21 cellular contexts compared by ENCODE assay signal in the genomic region with DNA sequence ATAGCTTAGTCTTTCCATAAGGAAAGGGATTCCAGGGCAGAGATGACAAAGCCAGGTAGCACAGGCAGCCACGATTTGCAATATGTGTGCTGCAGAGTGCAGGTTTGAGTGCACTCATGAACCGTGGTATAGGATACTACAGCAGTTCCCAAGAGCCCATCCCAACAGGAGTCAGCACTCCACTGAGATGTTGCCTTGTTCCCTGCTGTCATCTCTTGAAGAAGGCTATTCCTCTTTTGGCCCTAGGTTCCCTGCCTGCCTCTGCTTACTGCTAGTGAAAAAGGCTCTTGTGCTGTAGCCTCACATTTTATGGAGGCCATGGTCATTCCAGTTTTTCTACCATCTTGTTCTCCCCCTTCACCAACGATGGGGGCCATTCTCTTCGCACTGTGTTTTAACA. TPM values are rescaled to one million over a fixed set of nuclear protein-coding genes. Genes with fewer than 3 reads are reported as not detected.
DNase-seq lines count a peak whose midpoint lies in the region; ATAC-seq, FAIRE-seq and TF ChIP-seq lines count a peak whose summit lies in the region.
"Had no signal": no experiment of that assay in that cellular context is flagged by ENCODE, and none has a peak within 500 bp of the region (broad histone marks: within the 10 kb centered on the region; RNA-seq: fewer than 3 reads in every experiment).

No MANE protein-coding gene starts in this region.

- H3K9ac ChIP-seq in H1 (replicated peaks in 1 of 4; ENCODE audit: extremely low read depth in 1 of 4, low read depth in 3 of 4, low read length in 3 of 4): no peak overlapping the region

- H3K23me2 ChIP-seq in H1 (ENCODE audit: low read depth, low read length): no peaks in the 10 kb centered on the region

- H3K79me1 ChIP-seq in H1 (ENCODE audit: low read depth, low read length): peaks cover 8% of the 10 kb centered on the region

- no peak for DNase-seq in activated T-cell treated with anti-CD3 and anti-CD28 coated beads, Interleukin-2, amount 50 U/mL, for 24 hours
- no peak for DNase-seq in activated T-cell treated with anti-CD3 and anti-CD28 coated beads, Interleukin-2, amount 50 U/mL, for 72 hours
- DNase-seq in HTR-8/SVneo (ENCODE audit: insufficient read length, low spot score): no peak
- no peak for DNase-seq in H1 (ENCODE audit: low read depth in 1 of 2, low spot score in 2 of 2)
- no peak for DNase-seq in stimulated activated effector memory CD8-positive, alpha-beta T cell treated with anti-CD3 and anti-CD28 coated beads, Interleukin-12 subunit alpha, Interleukin-12 subunit beta, amount 100 ng/mL, for 72 hours (ENCODE audit: low spot score in 2 of 2)
- no peak for DNase-seq in RCC 7860 (ENCODE audit: low spot score)
- no peak for DNase-seq in NCI-H1092 (lab: John Stamatoyannopoulos, UW)
- no peak for DNase-seq in activated CD4-positive, alpha-beta T cell treated with anti-CD3 and anti-CD28 coated beads, Interleukin-2, amount 50 U/mL, for 4 hours
- DNase-seq: 8988T; BE2C; Calu3; CD4-positive, alpha-beta memory T cell; NCI-H1105; NCI-H2081; NCI-H2227 treated with DMSO at 0.1 percent for 48 hours; NCI-H510A treated with DMSO at 0.1 percent for 48 hours; NCI-H774; RPMI8226; SIG-M5 had no signal

- H3K4me2 ChIP-seq in H1 (ENCODE audit: insufficient read depth in 1 of 2, low read depth in 2 of 2, low read length in 2 of 2): peak overlapping the region in 1 of 2 experiments; percentile 29; a peak in 1 of 4 replicates

- H3K27me3 ChIP-seq in H1 (replicated peaks in 1 of 4; ENCODE audit: control insufficient read depth in 3 of 4, extremely low read depth in 1 of 4, insufficient read depth in 3 of 4, low read length in 3 of 4): no peaks in the 10 kb centered on the region
- H3K27me3 ChIP-seq: BE2C had no signal

- peaks cover 7 to 8% of the 10 kb centered on the region in 2 experiments for H4K20me1 ChIP-seq in H1 (replicated peaks in 1 of 2; ENCODE audit: control insufficient read depth in 1 of 2, insufficient read depth in 2 of 2, low read length in 2 of 2)

- 87% methylated on average over 4 of the region's 4 CpGs; no CpG with 5 or more reads in 1 of the 2 experiments for WGBS in H1 (ENCODE audit: extremely low coverage in 1 of 2, insufficient coverage in 1 of 2, insufficient read length in 1 of 2, insufficient replicate concordance in 2 of 2, low coverage in 1 of 2, low lambda C conversion rate in 2 of 2, missing lambda C conversion rate in 1 of 2), 2 experiments

- peak overlapping the region; percentile 20 for H3K27ac Mint-ChIP-seq in activated T-cell treated with anti-CD3 and anti-CD28 coated beads, Interleukin-2, amount 50 U/mL, for 24 hours
- H3K27ac Mint-ChIP-seq in activated T-cell treated with anti-CD3 and anti-CD28 coated beads, Interleukin-2, amount 50 U/mL, for 72 hours: no peak overlapping the region
- H3K27ac Mint-ChIP-seq in stimulated activated effector memory CD8-positive, alpha-beta T cell treated with anti-CD3 and anti-CD28 coated beads, Interleukin-12 subunit alpha, Interleukin-12 subunit beta, amount 100 ng/mL, for 72 hours: peak overlapping the region; percentile 16

- H3K4me1 ChIP-seq in H1 (replicated peaks in 1 of 4; ENCODE audit: control insufficient read depth in 3 of 4, insufficient read depth in 4 of 4, low read length in 3 of 4): peaks cover 3 to 16% (median 12%) of the 10 kb centered on the region in 4 experiments; a peak in 5 of 7 replicates
- H3K4me1 ChIP-seq: BE2C had no signal

- no peak for TF ChIP-seq EP300 in H1 (IDR thresholded peaks at IDR 0.05; ENCODE audit: borderline replicate concordance in 1 of 2, low read depth in 2 of 2, low read length in 2 of 2)

- H3K23ac ChIP-seq in H1 (ENCODE audit: insufficient read length): no peak overlapping the region

- CTCF ChIA-PET in H1 (lab: Charles Lee; ENCODE audit: partially characterized antibody): interaction anchor here (0.6 to 1.4 kb wide), 3 partner anchors 9 to 416 kb away, joined by 4 read pairs; no protein-coding TSS in a partner anchor

- no peak overlapping the region for H3K14ac ChIP-seq in H1 (ENCODE audit: insufficient read length)

- no peak for TF ChIP-seq POLR2A in H1 (IDR thresholded peaks at IDR 0.05; ENCODE audit: control extremely low read depth in 1 of 2, low read depth in 2 of 2, low read length in 2 of 2)

- no peaks in the 10 kb centered on the region for H3K9me3 Mint-ChIP-seq in activated T-cell treated with anti-CD3 and anti-CD28 coated beads, Interleukin-2, amount 50 U/mL, for 24 hours
- no peaks in the 10 kb centered on the region for H3K9me3 Mint-ChIP-seq in activated T-cell treated with anti-CD3 and anti-CD28 coated beads, Interleukin-2, amount 50 U/mL, for 72 hours
- H3K9me3 Mint-ChIP-seq in stimulated activated effector memory CD8-positive, alpha-beta T cell treated with anti-CD3 and anti-CD28 coated beads, Interleukin-12 subunit alpha, Interleukin-12 subunit beta, amount 100 ng/mL, for 72 hours: no peaks in the 10 kb centered on the region
- H3K9me3 Mint-ChIP-seq: CD4-positive, alpha-beta memory T cell had no signal

- no peak overlapping the region for H2BK20ac ChIP-seq in H1 (ENCODE audit: low read length)

- peaks cover 0 to 58% of the 10 kb centered on the region in 2 experiments; a peak in 2 of 4 replicates for H3K79me2 ChIP-seq in H1 (ENCODE audit: control insufficient read depth in 1 of 2, insufficient read depth in 2 of 2, low read length in 2 of 2)

- no peak for TF ChIP-seq CTCF in H1 (IDR thresholded peaks at IDR 0.05; ENCODE audit: control extremely low read depth in 1 of 3, insufficient read depth in 1 of 3, low read depth in 1 of 3, low read length in 3 of 3)

- H2AK5ac ChIP-seq in H1 (ENCODE audit: low read depth, low read length): 0 out of 2 replicates have a peak overlapping the region, but pooled peaks have one; percentile 16

- H3K56ac ChIP-seq in H1 (replicated peaks; ENCODE audit: insufficient read length, low read depth, low read length): no peak overlapping the region

- H3K27ac ChIP-seq in H1 (ENCODE audit: low read depth, low read length): no peak overlapping the region

- peaks cover 75% of the 10 kb centered on the region for H3K4me1 Mint-ChIP-seq in activated T-cell treated with anti-CD3 and anti-CD28 coated beads, Interleukin-2, amount 50 U/mL, for 24 hours (ENCODE audit: low read depth)
- peaks cover 44% of the 10 kb centered on the region for H3K4me1 Mint-ChIP-seq in activated T-cell treated with anti-CD3 and anti-CD28 coated beads, Interleukin-2, amount 50 U/mL, for 72 hours (ENCODE audit: low read depth)
- H3K4me1 Mint-ChIP-seq in stimulated activated effector memory CD8-positive, alpha-beta T cell treated with anti-CD3 and anti-CD28 coated beads, Interleukin-12 subunit alpha, Interleukin-12 subunit beta, amount 100 ng/mL, for 72 hours: peaks cover 51% of the 10 kb centered on the region

- no peak overlapping the region for H2AFZ ChIP-seq in H1 (ENCODE audit: low read length)

- no peaks in the 10 kb centered on the region for H3K27me3 Mint-ChIP-seq in activated T-cell treated with anti-CD3 and anti-CD28 coated beads, Interleukin-2, amount 50 U/mL, for 24 hours
- no peaks in the 10 kb centered on the region for H3K27me3 Mint-ChIP-seq in activated T-cell treated with anti-CD3 and anti-CD28 coated beads, Interleukin-2, amount 50 U/mL, for 72 hours (ENCODE audit: low read depth)
- H3K27me3 Mint-ChIP-seq: CD4-positive, alpha-beta memory T cell had no signal

- no peak for TF ChIP-seq RAD21 in H1 (IDR thresholded peaks at IDR 0.05 in 1 of 2, conservative IDR thresholded peaks at IDR 0.05 in 1 of 2; ENCODE audit: low read depth in 2 of 2, low read length in 2 of 2)

- POLR2A ChIA-PET in H1 (lab: Charles Lee; ENCODE audit: partially characterized antibody): interaction anchor here (0.6 to 1.2 kb wide), 4 partner anchors 10 to 40 kb away, joined by 3 read pairs; a partner anchor contains a TSS

- no peak overlapping the region for H3K4ac ChIP-seq in H1 (replicated peaks; ENCODE audit: insufficient read length, low read depth, low read length)

- H3K9me3 ChIP-seq in H1 (ENCODE audit: insufficient read depth in 2 of 2, low read depth in 1 of 2, low read length in 1 of 2): no peaks in the 10 kb centered on the region
- H3K9me3 ChIP-seq: BE2C had no signal

- H3K18ac ChIP-seq in H1 (ENCODE audit: extremely low read depth, low read length): no peak overlapping the region

- H2BK120ac ChIP-seq in H1 (replicated peaks; ENCODE audit: low read depth, low read length): no peak overlapping the region

- H4K5ac ChIP-seq in H1 (ENCODE audit: insufficient read length, low read depth, low read length): no peak overlapping the region

- H3K36me3 ChIP-seq in H1 (ENCODE audit: control insufficient read depth in 2 of 4, insufficient read depth in 4 of 4, low read length in 3 of 4): peaks cover 0 to 10% (median 0%) of the 10 kb centered on the region in 4 experiments; a peak in 2 of 8 replicates

- H4K91ac ChIP-seq in H1 (replicated peaks; ENCODE audit: insufficient read length, low read length): no peak overlapping the region

- peaks cover 69% of the 10 kb centered on the region for H3K36me3 Mint-ChIP-seq in activated T-cell treated with anti-CD3 and anti-CD28 coated beads, Interleukin-2, amount 50 U/mL, for 24 hours (ENCODE audit: low read depth)
- peaks cover 0 to 4% of the 10 kb centered on the region in 2 donors for H3K36me3 Mint-ChIP-seq in activated T-cell treated with anti-CD3 and anti-CD28 coated beads, Interleukin-2, amount 50 U/mL, for 72 hours (ENCODE audit: insufficient read depth in 2 of 2)
- peaks cover 44% of the 10 kb centered on the region for H3K36me3 Mint-ChIP-seq in stimulated activated effector memory CD8-positive, alpha-beta T cell treated with anti-CD3 and anti-CD28 coated beads, Interleukin-12 subunit alpha, Interleukin-12 subunit beta, amount 100 ng/mL, for 72 hours

- ATAC-seq in activated T-cell treated with anti-CD3 and anti-CD28 coated beads, Interleukin-2, amount 50 U/mL, for 72 hours (replicated peaks in 1 of 2): no peak
- no peak for ATAC-seq in stimulated activated effector memory CD8-positive, alpha-beta T cell treated with anti-CD3 and anti-CD28 coated beads, Interleukin-12 subunit alpha, Interleukin-12 subunit beta, amount 100 ng/mL, for 72 hours
- ATAC-seq: GM12878 had no signal

- no peak overlapping the region for H3K4me3 Mint-ChIP-seq in activated T-cell treated with anti-CD3 and anti-CD28 coated beads, Interleukin-2, amount 50 U/mL, for 24 hours
- no peak overlapping the region for H3K4me3 Mint-ChIP-seq in activated T-cell treated with anti-CD3 and anti-CD28 coated beads, Interleukin-2, amount 50 U/mL, for 72 hours
- H3K4me3 Mint-ChIP-seq in stimulated activated effector memory CD8-positive, alpha-beta T cell treated with anti-CD3 and anti-CD28 coated beads, Interleukin-12 subunit alpha, Interleukin-12 subunit beta, amount 100 ng/mL, for 72 hours: no peak overlapping the region

- H2BK15ac ChIP-seq in H1 (ENCODE audit: low read length): no peak overlapping the region

- no peak overlapping the region for H4K8ac ChIP-seq in H1 (ENCODE audit: extremely low read depth, insufficient read depth, low read length)

- H3K4me3 ChIP-seq in H1 (ENCODE audit: extremely low read depth in 1 of 4, insufficient read depth in 2 of 4, low read depth in 3 of 4, low read length in 4 of 4): no peak overlapping the region
- H3K4me3 ChIP-seq: GM12878 had no signal

- H2BK12ac ChIP-seq in H1 (ENCODE audit: low read depth, low read length): no peak overlapping the region

- FAIRE-seq in HTR-8/SVneo (lab: Jason Lieb, UNC): peak; percentile 20
- FAIRE-seq in H1 (lab: Jason Lieb, UNC): no peak
- FAIRE-seq in RCC 7860 (lab: Jason Lieb, UNC): no peak
- FAIRE-seq: GM12878, H54 had no signal

- H2BK5ac ChIP-seq in H1 (ENCODE audit: low read depth, low read length): no peak overlapping the region

RNA-seq across cellular contexts. Expression of a gene that starts 40.2 kb away (rescaled TPM):
- 100 to 1,000 TPM; 148 to 164 TPM for total RNA-seq in activated T-cell treated with anti-CD3 and anti-CD28 coated beads, Interleukin-2, amount 50 U/mL, for 72 hours
- 148 and 150 TPM in 2 replicates for total RNA-seq in H1 (2021; fragmentation: NEBNext Ultra II Directional; extraction: Animal tissue kit (Norgen Biotek cat#: 25700))
- polyA plus RNA-seq in H1 (2011; rRNA removed): 133 and 185 TPM in 2 replicates
- polyA plus RNA-seq in H1 (2011; cell fraction: cytosol; rRNA removed): 176 TPM
- 127 TPM for polyA plus RNA-seq in H1 (2011; cell fraction: nucleus; rRNA removed)
- polyA plus RNA-seq in H1 (2012, experiment 1 of 2): 102 to 160 TPM (median 153 TPM) in 4 replicates
- 148 TPM for polyA plus RNA-seq in H1 (2012, experiment 2 of 2)
- polyA plus RNA-seq in H1 (2013, experiment 1 of 2): 96.1 TPM
- polyA plus RNA-seq in H1 (2013, experiment 2 of 2): 94.3 TPM
- 65.8 and 87.5 TPM in 2 replicates for polyA minus RNA-seq in H1 (2011; rRNA and poly(A)+ RNA removed)
- polyA minus RNA-seq in H1 (2011; cell fraction: cytosol; rRNA and poly(A)+ RNA removed): 75.6 TPM
- 64.8 TPM for polyA minus RNA-seq in H1 (2011; cell fraction: nucleus; rRNA and poly(A)+ RNA removed)
